16 cellular contexts compared by ENCODE assay signal in the genomic region with DNA sequence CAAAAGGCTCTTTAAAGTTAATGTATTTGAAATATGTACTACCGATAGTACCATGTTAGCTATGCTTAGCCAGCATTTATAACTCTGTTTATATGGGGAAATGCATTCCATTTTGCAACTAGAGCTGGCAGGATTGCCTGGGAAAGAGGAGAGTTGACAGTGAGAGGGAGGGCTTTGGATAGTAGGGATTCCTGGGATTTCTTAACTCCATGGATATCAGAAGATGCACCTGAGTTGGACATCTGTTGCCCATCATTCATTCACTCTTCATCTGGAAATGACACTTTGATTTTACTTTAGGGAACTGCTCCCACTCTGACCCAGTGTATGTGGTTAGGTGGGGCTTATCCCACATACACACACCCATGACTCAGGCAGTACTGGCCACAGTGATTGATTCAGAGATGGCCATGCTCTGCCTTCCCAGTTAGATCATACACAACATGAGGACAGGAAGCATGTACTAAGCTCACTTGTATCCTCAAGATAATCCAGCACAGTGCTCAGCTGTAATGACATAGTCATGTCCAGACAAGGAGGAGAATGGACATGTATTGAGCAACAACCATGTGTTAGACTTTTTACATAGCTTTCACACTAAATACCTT.
A peak's percentile ranks its signal among the peaks of the same experiment; 100 is the strongest.
DNase-seq lines count a peak whose midpoint lies in the region; ATAC-seq, FAIRE-seq and TF ChIP-seq lines count a peak whose summit lies in the region.
"Had no signal": no experiment of that assay in that cellular context is flagged by ENCODE, and none has a peak within 500 bp of the region (broad histone marks: within the 10 kb centered on the region; RNA-seq: fewer than 3 reads in every experiment).

No MANE protein-coding gene starts in this region.

- H3K27ac Mint-ChIP-seq in MCF 10A (ENCODE audit: low read depth, unreplicated experiment): no peak overlapping the region

- no peaks in the 10 kb centered on the region for H3K27me3 Mint-ChIP-seq in MCF 10A (ENCODE audit: insufficient read depth, unreplicated experiment)

- H3K27me3 ChIP-seq in breast epithelium (no peaks in the 10 kb centered on the region), adipocyte (replicated peaks; ENCODE audit: control insufficient read depth, insufficient read depth, low read length) (no peaks in the 10 kb centered on the region), gastrocnemius medialis (no peaks in the 10 kb centered on the region)
- H3K27me3 ChIP-seq: body of pancreas, ovary had no signal

- H3K9me3 Mint-ChIP-seq in MCF 10A (ENCODE audit: unreplicated experiment): no peaks in the 10 kb centered on the region

- peak overlapping the region; percentile 2 for H3K9ac ChIP-seq in adipocyte (ENCODE audit: low read length)

- no peak for ATAC-seq in gastrocnemius medialis
- ATAC-seq: body of pancreas had no signal

- H3K27ac ChIP-seq in breast epithelium (no peak overlapping the region), gastrocnemius medialis (no peak overlapping the region)
- H3K27ac ChIP-seq: body of pancreas, left ventricle myocardium inferior, ovary had no signal

- H3K4me1 ChIP-seq in breast epithelium (no peaks in the 10 kb centered on the region), adipocyte (ENCODE audit: control insufficient read depth, insufficient read depth, low read length) (peaks cover 17% of the 10 kb centered on the region), gastrocnemius medialis (no peaks in the 10 kb centered on the region)
- H3K4me1 ChIP-seq: body of pancreas had no signal

- peak; percentile 29 for DNase-seq in MCF 10A (ENCODE audit: unreplicated experiment)
- DNase-seq in breast epithelium (ENCODE audit: low spot score in 2 of 2): no peak
- peak; percentile 72 for DNase-seq in adipocyte (ENCODE audit: low read depth)
- peak; percentile 65 for DNase-seq in glomerular visceral epithelial cell (ENCODE audit: extremely low spot score)
- no peak for DNase-seq in urothelium cell line (ENCODE audit: low spot score)
- no peak for DNase-seq in gastrocnemius medialis
- DNase-seq in NCI-H2081 treated with DMSO at 0.1 percent for 48 hours (lab: John Stamatoyannopoulos, UW): no peak
- DNase-seq in cerebellar nuclear complex (lab: John Stamatoyannopoulos, UW): no peak
- DNase-seq: ACHN, body of pancreas, foreskin melanocyte, left ventricle myocardium inferior, NCI-H1930, ovary, T-helper 2 cell had no signal

- TF ChIP-seq CTCF in MCF 10A (IDR thresholded peaks at IDR 0.05; ENCODE audit: unreplicated experiment) (no peak), breast epithelium (IDR thresholded peaks at IDR 0.05) (no peak), gastrocnemius medialis (IDR thresholded peaks at IDR 0.05 in 4 of 5, conservative IDR thresholded peaks at IDR 0.05 in 1 of 5) (no peak)

- peaks cover 0 to 6% of the 10 kb centered on the region in 2 donors for H3K9me3 ChIP-seq in breast epithelium
- peaks cover 15% of the 10 kb centered on the region for H3K9me3 ChIP-seq in adipocyte (ENCODE audit: control insufficient read depth, low read length)
- no peaks in the 10 kb centered on the region for H3K9me3 ChIP-seq in gastrocnemius medialis
- H3K9me3 ChIP-seq: body of pancreas, ovary had no signal

- CTCF ChIA-PET in MCF 10A (lab: Yijun Ruan, JAX): no interaction called here

- H3K36me3 ChIP-seq in breast epithelium: no peaks in the 10 kb centered on the region
- no peaks in the 10 kb centered on the region for H3K36me3 ChIP-seq in adipocyte (ENCODE audit: control insufficient read depth, insufficient read depth, low read length, severe bottlenecking)
- H3K36me3 ChIP-seq in gastrocnemius medialis: no peaks in the 10 kb centered on the region
- H3K36me3 ChIP-seq: left ventricle myocardium inferior, ovary had no signal

- intact Hi-C loops in MCF 10A (cut with micrococcal nuclease): no loop called here
- intact Hi-C loops in breast epithelium (cut with DNase I; ENCODE audit: low total_unique reads): no loop called here
- intact Hi-C loops in gastrocnemius medialis (cut with DNase I; ENCODE audit: low total_unique reads): no loop called here

- no peak for TF ChIP-seq POLR2A in breast epithelium (IDR thresholded peaks at IDR 0.05)
- no peak for TF ChIP-seq POLR2A in gastrocnemius medialis (IDR thresholded peaks at IDR 0.05)

- no peaks in the 10 kb centered on the region for H3K36me3 Mint-ChIP-seq in MCF 10A (ENCODE audit: insufficient read depth, unreplicated experiment)

- in situ Hi-C loops in gastrocnemius medialis (cut with MboI; ENCODE audit: low sequenced_read_pairs in 4 of 4): no loop called here

- H3K4me1 Mint-ChIP-seq in MCF 10A (ENCODE audit: insufficient read depth, unreplicated experiment): peaks cover 7% of the 10 kb centered on the region

- peak; percentile 72 for FAIRE-seq in urothelium cell line (lab: Jason Lieb, UNC)
- FAIRE-seq: G401.6 had no signal

- no TSS peak for BruUV-seq in MCF 10A (replicated peaks; lab: Mats Ljungman, UMichigan)

- H3K4me3 Mint-ChIP-seq in MCF 10A (ENCODE audit: unreplicated experiment): no peak overlapping the region

- POLR2A ChIA-PET in MCF 10A (lab: Yijun Ruan, JAX): no interaction called here

- no peak overlapping the region for H3K4me3 ChIP-seq in breast epithelium
- peak overlapping the region; percentile 3 for H3K4me3 ChIP-seq in adipocyte (ENCODE audit: low read length)
- H3K4me3 ChIP-seq in gastrocnemius medialis: no peak overlapping the region
- H3K4me3 ChIP-seq: body of pancreas, left ventricle myocardium inferior, ovary had no signal

Comparison
In these comparisons a context has a peak if more than half of its experiments do, and no peak if none do; other contexts are left out.
1. DNase-seq: peak in MCF 10A (single experiment), adipocyte (single experiment) and glomerular visceral epithelial cell (single experiment); none in breast epithelium (0 of 2), urothelium cell line (single experiment), gastrocnemius medialis (0 of 2), NCI-H2081 treated with DMSO at 0.1 percent for 48 hours (single experiment) and cerebellar nuclear complex (0 of 2).